Comparison of ENCODE assay signal across 20 cellular contexts in the genomic region with DNA sequence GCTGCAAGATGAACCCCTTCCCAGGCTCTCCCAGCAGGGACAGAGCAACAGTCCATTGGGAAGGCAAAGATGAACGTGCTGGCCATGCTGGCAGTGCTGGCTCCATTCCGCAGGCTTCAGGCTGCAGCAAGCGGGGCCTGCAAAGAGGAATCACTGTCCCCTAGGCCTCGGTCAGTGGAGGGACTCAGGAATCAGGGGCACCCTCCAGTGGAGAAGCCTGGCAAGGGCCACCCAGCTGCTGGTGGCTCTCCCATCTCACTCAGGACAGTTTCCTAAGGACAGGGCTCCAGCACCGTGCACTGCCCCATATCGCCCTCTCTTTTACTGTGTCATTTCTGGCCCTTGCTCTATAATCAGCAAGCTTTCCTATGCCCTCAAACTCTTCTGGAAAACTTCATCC.
DNase-seq lines count a peak whose midpoint lies in the region; ATAC-seq, FAIRE-seq and TF ChIP-seq lines count a peak whose summit lies in the region.
"Had no signal": no experiment of that assay in that cellular context is flagged by ENCODE, and none has a peak within 500 bp of the region (broad histone marks: within the 10 kb centered on the region; RNA-seq: fewer than 3 reads in every experiment).

No MANE protein-coding gene starts in this region.

- no peaks in the 10 kb centered on the region for H3K9me3 ChIP-seq in HepG2 (ENCODE audit: low read length)
- H3K9me3 ChIP-seq: neutrophil, right lobe of liver, suprapubic skin had no signal

- intact Hi-C loops in HepG2 (cut with micrococcal nuclease; ENCODE audit: unreplicated experiment): no loop called here

- TF ChIP-seq EP300 in HepG2 (IDR thresholded peaks at IDR 0.05; ENCODE audit: low read depth in 2 of 2, low read length in 2 of 2) (no peak), HepG2 (CRISPR knock-in tag; IDR thresholded peaks at IDR 0.05; ENCODE audit: borderline replicate concordance) (no peak)

- CTCF ChIA-PET in HepG2 (lab: Yijun Ruan, JAX; ENCODE audit: low intra/inter-chr PET ratio, low total read pairs): no interaction called here

- POLR2A ChIA-PET in HepG2 (lab: Yijun Ruan, JAX): no interaction called here

- in situ Hi-C loops in HepG2 (cut with HindIII; ENCODE audit: extremely low pct_ligation_motif_present, low pct_unique_long_range_greater_than_20kb): no loop called here

- TF ChIP-seq CTCF in C4-2B (conservative IDR thresholded peaks at IDR 0.05): peak; percentile 21
- TF ChIP-seq CTCF in VCaP (conservative IDR thresholded peaks at IDR 0.05): peak; percentile 63
- peak; percentile 31; the same call in 1 of the 2 replicates for TF ChIP-seq CTCF in HepG2 (CRISPR knock-in tag; IDR thresholded peaks at IDR 0.05)

- H3K27me3 ChIP-seq in H7 (ENCODE audit: control insufficient read depth, insufficient read depth, low read length) (no peaks in the 10 kb centered on the region), HepG2 (ENCODE audit: control insufficient read depth in 1 of 2, insufficient read depth in 2 of 2, low read length in 2 of 2) (no peaks in the 10 kb centered on the region)
- H3K27me3 ChIP-seq: neutrophil, right lobe of liver, suprapubic skin had no signal

- H3K4me3 ChIP-seq in H7 (ENCODE audit: insufficient read depth, low read depth, low read length): no peak overlapping the region
- no peak overlapping the region for H3K4me3 ChIP-seq in HepG2 (replicated peaks in 1 of 3; ENCODE audit: insufficient read depth in 1 of 3, low read depth in 2 of 3, low read length in 3 of 3)
- H3K4me3 ChIP-seq: right lobe of liver, SK-N-MC, suprapubic skin had no signal

- WGBS in HepG2 (ENCODE audit: low lambda C conversion rate): 8% methylated on average over 4 of the region's 6 CpGs

- no peak overlapping the region for H3K9ac ChIP-seq in HepG2 (ENCODE audit: insufficient read depth, low read depth, low read length)

- FAIRE-seq in HepG2 (lab: Jason Lieb, UNC): no peak
- FAIRE-seq: endometrium had no signal

- no peak for TF ChIP-seq POLR2A in HepG2 (IDR thresholded peaks at IDR 0.05; ENCODE audit: insufficient read depth in 1 of 2, low read depth in 2 of 2, low read length in 2 of 2)

- H3K27ac ChIP-seq in C4-2B (no peak overlapping the region), VCaP (no peak overlapping the region), HepG2 (ENCODE audit: extremely low read length, insufficient read depth, low read length) (no peak overlapping the region)
- H3K27ac ChIP-seq: neutrophil, right lobe of liver, SK-N-MC, suprapubic skin had no signal

- H4K20me1 ChIP-seq in HepG2 (ENCODE audit: insufficient read depth, low read length): no peaks in the 10 kb centered on the region

- no TSS peak for BruUV-seq in HepG2 (replicated peaks; lab: Mats Ljungman, UMichigan)

- TF ChIP-seq RAD21 in HepG2 (CRISPR knock-in tag; IDR thresholded peaks at IDR 0.05): no peak

- ATAC-seq in HepG2 (peak; percentile 99), HG03139 (IDR thresholded peaks at IDR 0.05; ENCODE audit: unreplicated experiment) (no peak), GM21367 (IDR thresholded peaks at IDR 0.05; ENCODE audit: unreplicated experiment) (no peak)
- ATAC-seq: activated CD8-positive, alpha-beta T cell treated with anti-CD3 and anti-CD28 coated beads, Interleukin-2, amount 10 ng/mL, durations not matched to agents 7 days and 5 days had no signal

- no peak overlapping the region for H2AFZ ChIP-seq in HepG2 (ENCODE audit: low read length)

- H3K36me3 ChIP-seq in H7 (replicated peaks; ENCODE audit: control insufficient read depth, insufficient read depth, low read length): no peaks in the 10 kb centered on the region
- H3K36me3 ChIP-seq in HepG2 (replicated peaks in 1 of 2; ENCODE audit: control insufficient read depth in 1 of 2, insufficient read depth in 2 of 2, low read length in 2 of 2): no peaks in the 10 kb centered on the region
- H3K36me3 ChIP-seq: neutrophil, right lobe of liver, suprapubic skin had no signal

- DNase-seq in H7: peak; percentile 31
- DNase-seq in HepG2 (ENCODE audit: low spot score): no peak
- DNase-seq in hepatic stellate cell (ENCODE audit: low spot score): no peak
- no peak for DNase-seq in DMS153 (lab: John Stamatoyannopoulos, UW)
- DNase-seq: activated CD8-positive, alpha-beta T cell treated with anti-CD3 and anti-CD28 coated beads, Interleukin-2, amount 10 ng/mL, durations not matched to agents 7 days and 5 days; cerebellar nuclear complex; EL; foreskin fibroblast; NCI-H1105; NCI-H2171 treated with DMSO at 0.1 percent for 48 hours; right lobe of liver; stimulated activated CD4-positive, alpha-beta T cell treated with anti-CD3 and anti-CD28 coated beads, Interleukin-2, amount 100 ng/mL, for 24 hours had no signal

- H3K4me2 ChIP-seq in HepG2 (ENCODE audit: low read depth, low read length): no peak overlapping the region

- H3K4me1 ChIP-seq in HepG2 (ENCODE audit: insufficient read depth, low read length): no peaks in the 10 kb centered on the region
- H3K4me1 ChIP-seq: right lobe of liver had no signal

- H3K79me2 ChIP-seq in HepG2 (ENCODE audit: insufficient read depth, low read length): no peaks in the 10 kb centered on the region

TF ChIP-seq in HepG2, 621 proteins besides CTCF, POLR2A, EP300 and RAD21:
- no peak for TF ChIP-seq ZNF431 (CRISPR knock-in tag; IDR thresholded peaks at IDR 0.05; ENCODE audit: borderline replicate concordance, low read depth)
- peak; percentile 48 for TF ChIP-seq STAG1 (CRISPR knock-in tag; IDR thresholded peaks at IDR 0.05)
- 0 out of 2 replicates have a peak, but pooled peaks have one; percentile 22 for TF ChIP-seq ZFX (CRISPR knock-in tag; IDR thresholded peaks at IDR 0.05; ENCODE audit: low read depth)
- TF ChIP-seq ZNF782 (CRISPR knock-in tag; IDR thresholded peaks at IDR 0.05; ENCODE audit: borderline replicate concordance): no peak
TF ChIP-seq in HepG2: peak in this region for 2.
